ENCODE assay signal across 6 cellular contexts in the genomic region with DNA sequence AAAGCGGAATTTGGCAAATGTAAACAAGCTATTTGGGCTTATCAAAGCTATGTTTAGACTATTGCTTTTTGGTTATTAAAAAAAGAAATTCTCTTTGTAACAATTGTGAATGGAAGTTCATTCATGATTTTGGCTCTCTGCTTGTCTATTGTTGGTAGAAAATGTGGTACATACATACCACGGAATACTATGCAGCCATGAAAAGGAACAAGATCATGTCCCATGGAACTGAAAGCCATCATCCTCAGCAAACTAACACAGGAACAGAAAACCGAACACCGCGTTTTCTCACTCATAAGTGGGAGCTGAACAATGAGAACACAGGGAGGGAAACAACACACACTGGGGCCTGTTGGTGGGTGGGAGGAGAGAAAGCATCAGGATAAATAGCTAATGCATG.
"Had no signal": no experiment of that assay in that cellular context is flagged by ENCODE, and none has a peak within 500 bp of the region (broad histone marks: within the 10 kb centered on the region; RNA-seq: fewer than 3 reads in every experiment).

No MANE protein-coding gene starts in this region.

- H3K4me1 ChIP-seq: HAP-1 had no signal

- H3K4me2 ChIP-seq: GM23338 had no signal

- H3K36me3 ChIP-seq: HAP-1 had no signal

- DNase-seq: H7, KG1 had no signal

- H2AFZ ChIP-seq: GM23338 had no signal

- H3K9me3 ChIP-seq: HAP-1 had no signal

- ATAC-seq: GM23338, HCT116 had no signal

- FAIRE-seq: HTR-8/SVneo had no signal

- H3K4me3 ChIP-seq: GM23338, HAP-1 had no signal
